Comparison of ENCODE assay signal across 14 cellular contexts in genomic region chr3:123610331-123610730, GRCh38.
DNase-seq lines count a peak whose midpoint lies in the region; ATAC-seq and TF ChIP-seq lines count a peak whose summit lies in the region.
"Had no signal": no experiment of that assay in that cellular context is flagged by ENCODE, and none has a peak within 500 bp of the region (broad histone marks: within the 10 kb centered on the region; RNA-seq: fewer than 3 reads in every experiment).

No MANE protein-coding gene starts in this region.

- H2AFZ ChIP-seq in OCI-LY3 (ENCODE audit: low read depth, low read length), result peak overlapping the region; percentile 46; the same call in 1 of the 2 replicates

- no peak overlapping the region for H3K9ac ChIP-seq in OCI-LY3 (ENCODE audit: low read length)

- peaks cover 5% of the 10 kb centered on the region for H3K36me3 ChIP-seq in OCI-LY3 (replicated peaks; ENCODE audit: low read depth, low read length)

- H3K79me2 ChIP-seq in OCI-LY3 (ENCODE audit: low read length), result no peaks in the 10 kb centered on the region

- H3K27ac ChIP-seq in C4-2B (peak overlapping the region; percentile 20; the same call in 1 of the 2 replicates), OCI-LY3 (ENCODE audit: low read length) (no peak overlapping the region)
- H3K27ac ChIP-seq: skin epidermis had no signal

- peak overlapping the region; percentile 10 for H3K4me2 ChIP-seq in OCI-LY3 (ENCODE audit: low read length)

- DNase-seq in activated naive CD4-positive, alpha-beta T cell (lab: John Stamatoyannopoulos, UW), result no peak
- DNase-seq in stimulated activated naive CD4-positive, alpha-beta T cell treated with Interleukin-2 at 50 U/mL for 16 hours (lab: John Stamatoyannopoulos, UW), result no peak
- DNase-seq: activated CD4-positive, alpha-beta T cell treated with anti-CD3 and anti-CD28 coated beads, Interleukin-2, amount 50 U/mL, for 1 hour; mesendoderm; stimulated activated naive CD8-positive, alpha-beta T cell treated with anti-CD3 and anti-CD28 coated beads, Interleukin-15, amount 100 ng/mL, for 72 hours had no signal

- TF ChIP-seq CTCF in C4-2B (conservative IDR thresholded peaks at IDR 0.05) (no peak), OCI-LY3 (IDR thresholded peaks at IDR 0.05; ENCODE audit: low read depth, low read length) (no peak)

- H3K27me3 ChIP-seq in OCI-LY3 (ENCODE audit: low read depth, low read length), result no peaks in the 10 kb centered on the region

- ATAC-seq in GM19397 (IDR thresholded peaks at IDR 0.05; ENCODE audit: unreplicated experiment) (peak; percentile 71), HG03139 (IDR thresholded peaks at IDR 0.05; ENCODE audit: unreplicated experiment) (peak; percentile 78), HG03439 (IDR thresholded peaks at IDR 0.05; ENCODE audit: unreplicated experiment) (no peak), SK-N-SH treated with all-trans-retinoic acid at 6 μM for 48 hours (no peak)
- ATAC-seq: HepG2; Panc1; stimulated activated naive CD8-positive, alpha-beta T cell treated with anti-CD3 and anti-CD28 coated beads, Interleukin-15, amount 100 ng/mL, for 72 hours had no signal

- H3K9me3 ChIP-seq in OCI-LY3 (ENCODE audit: insufficient read depth, low read length), result no peaks in the 10 kb centered on the region

- peaks cover 18% of the 10 kb centered on the region for H3K4me1 ChIP-seq in OCI-LY3 (ENCODE audit: low read length)

- no peaks in the 10 kb centered on the region for H4K20me1 ChIP-seq in OCI-LY3 (ENCODE audit: insufficient read depth, low read length)

- H3K4me3 ChIP-seq in OCI-LY3 (ENCODE audit: low read length), result no peak overlapping the region
- H3K4me3 ChIP-seq: skin epidermis had no signal

TF ChIP-seq in SK-N-SH treated with all-trans-retinoic acid at 6 μM for 48 hours, 23 proteins besides CTCF, POLR2A, EP300 and RAD21:
- no peak for TF ChIP-seq TCF4 (CRISPR knock-in tag; IDR thresholded peaks at IDR 0.05; ENCODE audit: borderline replicate concordance)
- no peak for TF ChIP-seq RARB (CRISPR knock-in tag; IDR thresholded peaks at IDR 0.05)

Comparison
In these comparisons a context has a peak if more than half of its experiments do, and no peak if none do; other contexts are left out.
1. ATAC-seq: peak in GM19397 (single experiment) and HG03139 (single experiment); none in HG03439 (single experiment) and SK-N-SH treated with all-trans-retinoic acid at 6 μM for 48 hours (single experiment).